Comparison of ENCODE assay signal across 8 cellular contexts in the genomic region with DNA sequence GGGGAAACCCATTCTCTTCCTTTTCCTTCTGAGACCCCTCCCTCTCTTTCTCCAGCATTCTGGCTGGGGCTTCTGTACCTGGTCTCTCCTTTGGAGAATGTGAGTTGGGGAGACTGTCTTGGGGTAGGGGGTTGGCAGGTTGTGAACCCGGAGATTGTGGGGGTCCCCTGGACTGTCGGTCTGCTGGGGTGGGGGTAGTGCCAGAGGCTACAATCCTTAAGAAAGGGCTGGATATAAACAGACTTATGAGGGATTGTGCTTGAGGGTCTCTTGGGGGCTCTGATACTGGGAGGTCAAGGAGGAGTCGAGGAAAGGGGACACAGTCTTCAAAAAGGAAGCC. TPM values are rescaled to one million over a fixed set of nuclear protein-coding genes. Genes with fewer than 3 reads are reported as not detected.
DNase-seq lines count a peak whose midpoint lies in the region; ATAC-seq and TF ChIP-seq lines count a peak whose summit lies in the region.

No MANE protein-coding gene starts in this region.

- H2AFZ ChIP-seq in neural progenitor cell (replicated peaks): no peak overlapping the region

- no peaks in the 10 kb centered on the region for H3K9me3 Mint-ChIP-seq in neural progenitor cell

- H3K4me1 ChIP-seq in BLaER1 (peaks cover 41% of the 10 kb centered on the region), neural progenitor cell (peaks cover 14% of the 10 kb centered on the region)

- DNase-seq in NB4 (ENCODE audit: low read depth): no peak
- DNase-seq in coronary artery (ENCODE audit: low spot score): no peak
- DNase-seq in neural progenitor cell (ENCODE audit: low spot score): no peak
- DNase-seq in middle frontal gyrus (ENCODE audit: extremely low spot score, low spot score): no peak
- DNase-seq in ureter (ENCODE audit: low spot score): no peak
- DNase-seq in OCI-M1 (lab: John Stamatoyannopoulos, UW): no peak

- peak overlapping the region; percentile 72 for H3K9ac ChIP-seq in BLaER1
- no peak overlapping the region for H3K9ac ChIP-seq in neural progenitor cell

- ATAC-seq in GM21381 (IDR thresholded peaks at IDR 0.05; ENCODE audit: unreplicated experiment): no peak

- H3K4me3 Mint-ChIP-seq in neural progenitor cell: peak overlapping the region; percentile 91

- H3K36me3 ChIP-seq in BLaER1 (peaks cover 21% of the 10 kb centered on the region), neural progenitor cell (no peaks in the 10 kb centered on the region)

- H3K79me2 ChIP-seq in neural progenitor cell (ENCODE audit: low read depth): no peaks in the 10 kb centered on the region

- peaks cover 12% of the 10 kb centered on the region for H3K36me3 Mint-ChIP-seq in neural progenitor cell

- H3K27ac ChIP-seq in BLaER1 (peak overlapping the region; percentile 8; the same call in 1 of the 2 replicates), coronary artery (peak overlapping the region in 1 of 2 donors; percentile 90), neural progenitor cell (no peak overlapping the region)

- peaks cover 22% of the 10 kb centered on the region for H3K4me1 Mint-ChIP-seq in neural progenitor cell

- H3K4me2 ChIP-seq in BLaER1 (peak overlapping the region; percentile 98), neural progenitor cell (peak overlapping the region; percentile 94)

- H4K20me1 ChIP-seq in BLaER1 (peaks cover 5% of the 10 kb centered on the region; the same call in 1 of the 2 replicates), neural progenitor cell (ENCODE audit: low read depth) (peaks cover 3% of the 10 kb centered on the region)

- TF ChIP-seq POLR2A in NB4 (IDR thresholded peaks at IDR 0.05; ENCODE audit: extremely low read depth, insufficient read length): no peak

- H3K27ac Mint-ChIP-seq in neural progenitor cell: no peak overlapping the region

- H3K27me3 ChIP-seq in BLaER1: no peaks in the 10 kb centered on the region
- peaks cover 15% of the 10 kb centered on the region for H3K27me3 ChIP-seq in neural progenitor cell

- H3K9me3 ChIP-seq in BLaER1 (no peaks in the 10 kb centered on the region), neural progenitor cell (ENCODE audit: low read depth) (no peaks in the 10 kb centered on the region)

- H3F3A ChIP-seq in neural progenitor cell (ENCODE audit: low read depth): peaks cover 71% of the 10 kb centered on the region

- peaks cover 11% of the 10 kb centered on the region for H3K27me3 Mint-ChIP-seq in neural progenitor cell (ENCODE audit: insufficient read depth, low read depth)

- peak overlapping the region; percentile 69 for H3K4me3 ChIP-seq in BLaER1
- H3K4me3 ChIP-seq in NB4 (ENCODE audit: low read depth, low read length): peak overlapping the region; percentile 65
- H3K4me3 ChIP-seq in coronary artery: peak overlapping the region; percentile 79
- H3K4me3 ChIP-seq in neural progenitor cell: peak overlapping the region; percentile 46

- TF ChIP-seq CTCF in NB4 (IDR thresholded peaks at IDR 0.05; ENCODE audit: low read depth, low read length) (no peak), coronary artery (IDR thresholded peaks at IDR 0.05) (no peak), neural progenitor cell (IDR thresholded peaks at IDR 0.05) (no peak)

RNA-seq across cellular contexts. Expression of a gene that starts 2.4 kb away (rescaled TPM):
- 3.3 and 6.9 TPM in 2 replicates for total RNA-seq in neural progenitor cell (ENCODE audit: low replicate concordance)
- total RNA-seq in ureter: 18.4 TPM

RNA-seq across cellular contexts. Expression of a gene that starts 46.7 kb away (rescaled TPM):
- total RNA-seq in neural progenitor cell (ENCODE audit: low replicate concordance): 140 and 189 TPM in 2 replicates
- 200 TPM for total RNA-seq in ureter

RNA-seq across cellular contexts. Expression of a gene that starts 46.7 kb away (rescaled TPM):
- total RNA-seq in neural progenitor cell (ENCODE audit: low replicate concordance) (82.8 and 112 TPM in 2 replicates), ureter (133 TPM)
